In genomic region chr2:207225773-207226172, GRCh38 we compare ENCODE assay signal across 14 cellular contexts.
DNase-seq lines count a peak whose midpoint lies in the region; ATAC-seq and TF ChIP-seq lines count a peak whose summit lies in the region.
"Had no signal": no experiment of that assay in that cellular context is flagged by ENCODE, and none has a peak within 500 bp of the region (broad histone marks: within the 10 kb centered on the region; RNA-seq: fewer than 3 reads in every experiment).

No MANE protein-coding gene starts in this region.

- peaks cover 34% of the 10 kb centered on the region for H3K4me1 Mint-ChIP-seq in CD4-positive, alpha-beta T cell (ENCODE audit: low read depth)

- POLR2A ChIA-PET in CD4-positive, alpha-beta T cell (lab: Charles Lee): interaction anchor here (0.8 to 1.6 kb wide), 4 partner anchors 14 to 305 kb away, joined by 3 to 6 read pairs (median 4); partner anchors contain the start of gene KLF7

- no peak for ATAC-seq in CD4-positive, alpha-beta T cell (ENCODE audit: poor library complexity)
- ATAC-seq in GM18505 (IDR thresholded peaks at IDR 0.05; ENCODE audit: unreplicated experiment) (peak; percentile 47), RWPE2 (ENCODE audit: low read depth) (no peak), lower lobe of right lung (no peak), HG03159 (IDR thresholded peaks at IDR 0.05; ENCODE audit: unreplicated experiment) (no peak)
- ATAC-seq: left cardiac atrium had no signal

- TF ChIP-seq CTCF in CD4-positive, alpha-beta T cell (IDR thresholded peaks at IDR 0.05): no peak
- TF ChIP-seq CTCF in RWPE2 (IDR thresholded peaks at IDR 0.05; ENCODE audit: poor library complexity, severe bottlenecking) (no peak), lower lobe of right lung (IDR thresholded peaks at IDR 0.05) (no peak)

- H3K36me3 ChIP-seq in RWPE2 (ENCODE audit: low read depth): no peaks in the 10 kb centered on the region
- H3K36me3 ChIP-seq in lower lobe of right lung: no peaks in the 10 kb centered on the region

- peaks cover 9% of the 10 kb centered on the region for H3K27me3 Mint-ChIP-seq in CD4-positive, alpha-beta T cell

- no peak for TF ChIP-seq POLR2A in GM18505 (IDR thresholded peaks at IDR 0.05; ENCODE audit: borderline replicate concordance, extremely low read depth, insufficient read depth, insufficient read length)

- DNase-seq in CD4-positive, alpha-beta T cell: no peak
- DNase-seq in RWPE2 (ENCODE audit: low spot score) (no peak), lower lobe of right lung (no peak), mesenteric fat pad (ENCODE audit: low spot score) (no peak), hippocampal formation (lab: John Stamatoyannopoulos, UW) (no peak), NCI-H128 (lab: John Stamatoyannopoulos, UW; ENCODE audit: unreplicated experiment) (no peak)
- DNase-seq: activated CD4-positive, alpha-beta T cell treated with anti-CD3 and anti-CD28 coated beads, Interleukin-2, amount 50 U/mL, for 4 hours; activated effector memory CD4-positive, alpha-beta T cell treated with Interleukin-2 at 50 U/mL for 16 hours; Calu3; left cardiac atrium; NCI-H187 treated with DMSO at 0.1 percent for 48 hours; posterior cingulate gyrus had no signal

- H3K36me3 Mint-ChIP-seq in CD4-positive, alpha-beta T cell (ENCODE audit: low read depth): no peaks in the 10 kb centered on the region

- H3K27me3 ChIP-seq in CD4-positive, alpha-beta T cell (ENCODE audit: control insufficient read depth, insufficient read depth, low read length): no peaks in the 10 kb centered on the region
- H3K27me3 ChIP-seq in RWPE2 (ENCODE audit: insufficient read depth, poor library complexity, severe bottlenecking): no peaks in the 10 kb centered on the region
- H3K27me3 ChIP-seq in lower lobe of right lung (ENCODE audit: low read depth): no peaks in the 10 kb centered on the region

- intact Hi-C loops in CD4-positive, alpha-beta T cell (cut with DNase I, micrococcal nuclease): no loop called here
- intact Hi-C loops in lower lobe of right lung (cut with DNase I): no loop called here

- no peaks in the 10 kb centered on the region for H3K9me3 Mint-ChIP-seq in CD4-positive, alpha-beta T cell

- no peak overlapping the region for H3K27ac Mint-ChIP-seq in CD4-positive, alpha-beta T cell

- CTCF ChIA-PET in CD4-positive, alpha-beta T cell (lab: Charles Lee): no interaction called here

- H3K4me1 ChIP-seq in RWPE2 (ENCODE audit: insufficient read depth, poor library complexity, severe bottlenecking) (peaks cover 20% of the 10 kb centered on the region), lower lobe of right lung (peaks cover 44% of the 10 kb centered on the region)

- H3K4me3 Mint-ChIP-seq in CD4-positive, alpha-beta T cell: peak overlapping the region; percentile 7

- no peak overlapping the region for H3K27ac ChIP-seq in CD4-positive, alpha-beta T cell (ENCODE audit: low read depth, low read length)
- H3K27ac ChIP-seq in RWPE2 (ENCODE audit: poor library complexity, severe bottlenecking): peak overlapping the region; percentile 18
- H3K27ac ChIP-seq in lower lobe of right lung: peak overlapping the region; percentile 69

- no peak overlapping the region for H3K4me3 ChIP-seq in RWPE2 (ENCODE audit: severe bottlenecking)
- H3K4me3 ChIP-seq in lower lobe of right lung: no peak overlapping the region

- no peaks in the 10 kb centered on the region for H3K9me3 ChIP-seq in CD4-positive, alpha-beta T cell (ENCODE audit: control insufficient read depth, low read length)
- H3K9me3 ChIP-seq in RWPE2 (ENCODE audit: severe bottlenecking) (no peaks in the 10 kb centered on the region), lower lobe of right lung (no peaks in the 10 kb centered on the region)
